Comparison of ENCODE assay signal across 8 cellular contexts in the genomic region with DNA sequence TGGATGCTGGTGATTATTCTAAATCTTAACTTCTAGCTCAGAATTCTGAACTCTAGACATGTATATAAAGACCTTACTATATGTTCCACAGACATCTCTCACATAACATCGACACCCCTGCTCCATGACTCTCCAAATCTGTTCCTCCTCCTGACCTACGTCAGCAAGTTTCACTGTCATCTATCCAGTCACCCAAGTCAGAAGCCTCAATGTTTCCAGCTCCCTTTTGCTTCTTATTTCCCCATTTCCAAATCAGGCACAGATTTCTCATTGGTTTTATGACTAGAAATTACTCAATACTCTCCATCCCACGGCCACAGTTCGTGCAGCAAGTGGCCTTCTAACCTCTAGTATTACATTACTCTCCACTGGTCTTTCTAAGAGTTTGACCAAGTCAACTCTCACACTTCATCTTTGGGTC. TPM values are rescaled to one million over a fixed set of nuclear protein-coding genes. Genes with fewer than 3 reads are reported as not detected.
DNase-seq lines count a peak whose midpoint lies in the region; ATAC-seq and TF ChIP-seq lines count a peak whose summit lies in the region.

No MANE protein-coding gene starts in this region.

- no peaks in the 10 kb centered on the region for H3K9me3 ChIP-seq in endodermal cell (ENCODE audit: control insufficient read depth, low read length)

- DNase-seq in GM10248 (ENCODE audit: extremely low spot score) (peak; percentile 31), HL-60 (ENCODE audit: low read depth in 1 of 2, low spot score in 1 of 2) (peak; percentile 25 to 44), endodermal cell (no peak), kidney tubule cell (ENCODE audit: low spot score) (no peak), NCI-H82 treated with DMSO at 0.1 percent for 48 hours (lab: John Stamatoyannopoulos, UW; ENCODE audit: unreplicated experiment) (no peak), NCI-H2196 (lab: John Stamatoyannopoulos, UW; ENCODE audit: unreplicated experiment) (no peak), NCI-H1436 treated with DMSO at 0.1 percent for 48 hours (lab: John Stamatoyannopoulos, UW) (no peak)

- CTCF ChIA-PET in GM10248 (lab: Yijun Ruan, JAX) = interaction anchor here (2.1 kb wide), 1 partner anchor 11 kb away, joined by 10 read pairs; no protein-coding TSS in a partner anchor

- POLR2A ChIA-PET in GM10248 (lab: Yijun Ruan, JAX) = interaction anchor here (0.7 to 1.8 kb wide), 5 partner anchors 12 to 1614 kb away, joined by 3 to 5 read pairs (median 4); no protein-coding TSS in a partner anchor

- H3K27me3 ChIP-seq in HL-60 (ENCODE audit: insufficient read depth, poor library complexity, severe bottlenecking) (no peaks in the 10 kb centered on the region), endodermal cell (ENCODE audit: control insufficient read depth, insufficient read depth, low read length, poor library complexity, severe bottlenecking) (no peaks in the 10 kb centered on the region)

- TF ChIP-seq CTCF in GM10248 (IDR thresholded peaks at IDR 0.05; ENCODE audit: control extremely low read depth, extremely low read depth, low read depth, missing control alignments) = no peak
- no peak for TF ChIP-seq CTCF in HL-60 (IDR thresholded peaks at IDR 0.05; ENCODE audit: insufficient read depth, low read length)
- no peak for TF ChIP-seq CTCF in endodermal cell (conservative IDR thresholded peaks at IDR 0.05)

- H3K4me1 Mint-ChIP-seq in endodermal cell = peaks cover 13% of the 10 kb centered on the region

- peak overlapping the region; percentile 0 for H3K27ac Mint-ChIP-seq in endodermal cell

- no peaks in the 10 kb centered on the region for H3K9me3 Mint-ChIP-seq in endodermal cell

- H3K36me3 ChIP-seq in endodermal cell (ENCODE audit: control insufficient read depth, insufficient read depth, low read length) = peaks cover 17% of the 10 kb centered on the region

- H3K36me3 Mint-ChIP-seq in endodermal cell (ENCODE audit: low read depth) = peaks cover 13% of the 10 kb centered on the region

- H3K9ac ChIP-seq in endodermal cell (ENCODE audit: extremely low read depth, low read length, poor library complexity, severe bottlenecking) = no peak overlapping the region

- H3K4me1 ChIP-seq in endodermal cell (ENCODE audit: control insufficient read depth, insufficient read depth, low read length) = no peaks in the 10 kb centered on the region

- ATAC-seq in GM21423 (IDR thresholded peaks at IDR 0.05; ENCODE audit: unreplicated experiment) = peak; percentile 30

- H3K4me3 Mint-ChIP-seq in endodermal cell = no peak overlapping the region

- H3K27me3 Mint-ChIP-seq in endodermal cell (ENCODE audit: insufficient read depth) = no peaks in the 10 kb centered on the region

- H3K4me3 ChIP-seq in HL-60 (replicated peaks; ENCODE audit: insufficient read depth, low read length) (no peak overlapping the region), endodermal cell (ENCODE audit: low read length) (no peak overlapping the region)

- H3K27ac ChIP-seq in HL-60 (replicated peaks) = no peak overlapping the region
- no peak overlapping the region for H3K27ac ChIP-seq in endodermal cell (ENCODE audit: low read depth, low read length)

- 85 to 95% methylated on average over 4 of the region's 4 CpGs for WGBS in endodermal cell (ENCODE audit: insufficient coverage in 1 of 2, insufficient read length in 1 of 2), 2 experiments

RNA-seq across cellular contexts. Expression of a gene that starts 28.5 kb away (rescaled TPM):
- total RNA-seq in endodermal cell = 10 to 100 TPM; 27.9 to 40.3 TPM
- polyA plus RNA-seq in endodermal cell (2013, experiment 1 of 2) = 32.5 TPM
- 32.7 TPM for polyA plus RNA-seq in endodermal cell (2013, experiment 2 of 2)

Comparison
In these comparisons a context has a peak if more than half of its experiments do, and no peak if none do; other contexts are left out.
1. DNase-seq: peak in GM10248 (single experiment) and HL-60 (2 of 2); none in endodermal cell (single experiment), kidney tubule cell (single experiment), NCI-H82 treated with DMSO at 0.1 percent for 48 hours (single experiment), NCI-H2196 (single experiment) and NCI-H1436 treated with DMSO at 0.1 percent for 48 hours (single experiment).